8 cellular contexts compared by ENCODE assay signal in genomic region chr16:84617631-84618427, GRCh38. TPM values are rescaled to one million over a fixed set of nuclear protein-coding genes. Genes with fewer than 3 reads are reported as not detected.
DNase-seq lines count a peak whose midpoint lies in the region; ATAC-seq and TF ChIP-seq lines count a peak whose summit lies in the region.

A gene with protein sequence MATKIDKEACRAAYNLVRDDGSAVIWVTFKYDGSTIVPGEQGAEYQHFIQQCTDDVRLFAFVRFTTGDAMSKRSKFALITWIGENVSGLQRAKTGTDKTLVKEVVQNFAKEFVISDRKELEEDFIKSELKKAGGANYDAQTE (minus strand): TSS chr16:84618078. CDS start chr16:84617914, 164 bp downstream.

- peak within 1 kb of the TSS; percentile 61 to 91 (median 85) for H3K4me3 ChIP-seq in fibroblast of lung (replicated peaks in 1 of 4; ENCODE audit: control extremely low read depth in 1 of 4, insufficient read depth in 1 of 4, low read depth in 3 of 4, low read length in 4 of 4)

- no peaks in the 10 kb centered on the region for H4K20me1 ChIP-seq in fibroblast of lung (ENCODE audit: control insufficient read depth, extremely low read depth, insufficient read depth, low read length)

- H3K9me3 ChIP-seq in fibroblast of lung (ENCODE audit: control insufficient read depth, insufficient read depth, low read depth, low read length): no peaks in the 10 kb centered on the region

- H3K36me3 Mint-ChIP-seq in activated T-helper 1 cell treated with anti-CD3 and anti-CD28 coated beads, Interleukin-12 subunit alpha, Interleukin-12 subunit beta, Interleukin-2, Interleukin-4 antibody, amounts not matched to agents 30 ng/mL and 10 ng/mL and 1 ng/mL, durations not matched to agents 14 hours and 24 hours and 36 hours (ENCODE audit: low read depth): peaks cover 33% of the 10 kb centered on the region
- peaks cover 4 to 18% (median 6%) of the 10 kb centered on the region in 3 donors for H3K36me3 Mint-ChIP-seq in naive thymus-derived CD8-positive, alpha-beta T cell
- H3K36me3 Mint-ChIP-seq in stimulated activated naive B cell treated with anti-CD40 and anti-IgM and Interleukin-4, amounts not matched to agents 10 μg/mL and 1 μg/mL and 100 μg/mL, for 72 hours: peaks cover 29 to 39% of the 10 kb centered on the region in 2 donors

- peaks cover 20% of the 10 kb centered on the region for H3K4me1 ChIP-seq in fibroblast of lung (ENCODE audit: control insufficient read depth, extremely low read depth, insufficient read depth, low read length)

- H2AFZ ChIP-seq in fibroblast of lung (ENCODE audit: low read length): no peak within 1 kb of the TSS

- peak within 1 kb of the TSS; percentile 82 for H3K27ac ChIP-seq in fibroblast of lung (ENCODE audit: insufficient read depth, low read length)

- no peaks in the 10 kb centered on the region for H3K27me3 ChIP-seq in fibroblast of lung (ENCODE audit: control insufficient read depth, insufficient read depth, low read length)

- peaks cover 2% of the 10 kb centered on the region for H3K27me3 Mint-ChIP-seq in activated T-helper 1 cell treated with anti-CD3 and anti-CD28 coated beads, Interleukin-12 subunit alpha, Interleukin-12 subunit beta, Interleukin-2, Interleukin-4 antibody, amounts not matched to agents 30 ng/mL and 10 ng/mL and 1 ng/mL, durations not matched to agents 14 hours and 24 hours and 36 hours (ENCODE audit: insufficient read depth)
- H3K27me3 Mint-ChIP-seq in naive thymus-derived CD8-positive, alpha-beta T cell: no peaks in the 10 kb centered on the region
- no peaks in the 10 kb centered on the region for H3K27me3 Mint-ChIP-seq in stimulated activated naive B cell treated with anti-CD40 and anti-IgM and Interleukin-4, amounts not matched to agents 10 μg/mL and 1 μg/mL and 100 μg/mL, for 72 hours

- H3K9ac ChIP-seq in fibroblast of lung (ENCODE audit: insufficient read depth, low read length): peak within 1 kb of the TSS; percentile 83

- peaks cover 11% of the 10 kb centered on the region for H3K36me3 ChIP-seq in fibroblast of lung (ENCODE audit: control insufficient read depth, insufficient read depth, low read length)

- TF ChIP-seq CTCF in fibroblast of lung (conservative IDR thresholded peaks at IDR 0.05 in 1 of 2, IDR thresholded peaks at IDR 0.05 in 1 of 2; ENCODE audit: low read depth in 1 of 2, low read length in 2 of 2): no peak

- H3K79me2 ChIP-seq in fibroblast of lung (ENCODE audit: control insufficient read depth, insufficient read depth, low read length): peaks cover 50% of the 10 kb centered on the region

- ATAC-seq in GM21825 (IDR thresholded peaks at IDR 0.05; ENCODE audit: unreplicated experiment): peak; percentile 73
- ATAC-seq in naive thymus-derived CD8-positive, alpha-beta T cell: peak; percentile 83 to 89
- peak; percentile 79 to 87 for ATAC-seq in stimulated activated naive B cell treated with anti-CD40 and anti-IgM and Interleukin-4, amounts not matched to agents 10 μg/mL and 1 μg/mL and 100 μg/mL, for 72 hours (replicated peaks)

- intact Hi-C loops in activated T-helper 1 cell treated with anti-CD3 and anti-CD28 coated beads, Interleukin-12 subunit alpha, Interleukin-12 subunit beta, Interleukin-2, Interleukin-4 antibody, amounts not matched to agents 30 ng/mL and 10 ng/mL and 1 ng/mL, durations not matched to agents 14 hours and 24 hours and 36 hours (cut with micrococcal nuclease): loop anchor here (1.0 kb wide), 4 partner anchors 18 to 112 kb away; no protein-coding TSS in a partner anchor

- POLR2A ChIA-PET in naive thymus-derived CD8-positive, alpha-beta T cell (lab: Charles Lee): interaction anchor here (0.7 to 9.8 kb wide), 17 partner anchors 10 to 118 kb away, joined by 3 to 141 read pairs (median 5); no protein-coding TSS in a partner anchor

- DNase-seq in DMS79 treated with DMSO at 0.1 percent for 48 hours (lab: John Stamatoyannopoulos, UW) (peak; percentile 51), Kasumi-1 (lab: John Stamatoyannopoulos, UW) (peak; percentile 89 to 90), RPMI7951 (ENCODE audit: low read depth) (peak; percentile 97), fibroblast of lung (ENCODE audit: low read depth in 2 of 2) (peak; percentile 99)
- DNase-seq in activated T-helper 1 cell treated with anti-CD3 and anti-CD28 coated beads, Interleukin-12 subunit alpha, Interleukin-12 subunit beta, Interleukin-2, Interleukin-4 antibody, amounts not matched to agents 30 ng/mL and 10 ng/mL and 1 ng/mL, durations not matched to agents 14 hours and 24 hours and 36 hours (ENCODE audit: low spot score): peak; percentile 92
- DNase-seq in naive thymus-derived CD8-positive, alpha-beta T cell: peak; percentile 80 to 97 (median 92)
- peak; percentile 88 for DNase-seq in stimulated activated naive B cell treated with anti-CD40 and anti-IgM and Interleukin-4, amounts not matched to agents 10 μg/mL and 1 μg/mL and 100 μg/mL, for 72 hours

- peak within 1 kb of the TSS; percentile 83 for H3K4me2 ChIP-seq in fibroblast of lung (ENCODE audit: extremely low read depth, insufficient read depth, low read length)

- H3K4me3 Mint-ChIP-seq in activated T-helper 1 cell treated with anti-CD3 and anti-CD28 coated beads, Interleukin-12 subunit alpha, Interleukin-12 subunit beta, Interleukin-2, Interleukin-4 antibody, amounts not matched to agents 30 ng/mL and 10 ng/mL and 1 ng/mL, durations not matched to agents 14 hours and 24 hours and 36 hours: peak within 1 kb of the TSS; percentile 96
- peak within 1 kb of the TSS; percentile 90 to 97 (median 96) for H3K4me3 Mint-ChIP-seq in naive thymus-derived CD8-positive, alpha-beta T cell
- peak within 1 kb of the TSS; percentile 97 to 99 for H3K4me3 Mint-ChIP-seq in stimulated activated naive B cell treated with anti-CD40 and anti-IgM and Interleukin-4, amounts not matched to agents 10 μg/mL and 1 μg/mL and 100 μg/mL, for 72 hours

- H3K9me3 Mint-ChIP-seq in activated T-helper 1 cell treated with anti-CD3 and anti-CD28 coated beads, Interleukin-12 subunit alpha, Interleukin-12 subunit beta, Interleukin-2, Interleukin-4 antibody, amounts not matched to agents 30 ng/mL and 10 ng/mL and 1 ng/mL, durations not matched to agents 14 hours and 24 hours and 36 hours: no peaks in the 10 kb centered on the region
- no peaks in the 10 kb centered on the region for H3K9me3 Mint-ChIP-seq in naive thymus-derived CD8-positive, alpha-beta T cell
- no peaks in the 10 kb centered on the region for H3K9me3 Mint-ChIP-seq in stimulated activated naive B cell treated with anti-CD40 and anti-IgM and Interleukin-4, amounts not matched to agents 10 μg/mL and 1 μg/mL and 100 μg/mL, for 72 hours

- peaks cover 62% of the 10 kb centered on the region for H3K4me1 Mint-ChIP-seq in activated T-helper 1 cell treated with anti-CD3 and anti-CD28 coated beads, Interleukin-12 subunit alpha, Interleukin-12 subunit beta, Interleukin-2, Interleukin-4 antibody, amounts not matched to agents 30 ng/mL and 10 ng/mL and 1 ng/mL, durations not matched to agents 14 hours and 24 hours and 36 hours (ENCODE audit: low read depth)
- peaks cover 34 to 62% (median 51%) of the 10 kb centered on the region in 4 donors for H3K4me1 Mint-ChIP-seq in naive thymus-derived CD8-positive, alpha-beta T cell
- peaks cover 45 to 78% of the 10 kb centered on the region in 2 donors for H3K4me1 Mint-ChIP-seq in stimulated activated naive B cell treated with anti-CD40 and anti-IgM and Interleukin-4, amounts not matched to agents 10 μg/mL and 1 μg/mL and 100 μg/mL, for 72 hours

- peak within 1 kb of the TSS; percentile 84 for H3K27ac Mint-ChIP-seq in activated T-helper 1 cell treated with anti-CD3 and anti-CD28 coated beads, Interleukin-12 subunit alpha, Interleukin-12 subunit beta, Interleukin-2, Interleukin-4 antibody, amounts not matched to agents 30 ng/mL and 10 ng/mL and 1 ng/mL, durations not matched to agents 14 hours and 24 hours and 36 hours
- H3K27ac Mint-ChIP-seq in naive thymus-derived CD8-positive, alpha-beta T cell: peak within 1 kb of the TSS; percentile 82 to 95 (median 92)
- H3K27ac Mint-ChIP-seq in stimulated activated naive B cell treated with anti-CD40 and anti-IgM and Interleukin-4, amounts not matched to agents 10 μg/mL and 1 μg/mL and 100 μg/mL, for 72 hours: peak within 1 kb of the TSS; percentile 92

RNA-seq across cellular contexts. Expression of the gene that starts here (rescaled TPM):
- 168 and 172 TPM in 2 replicates for total RNA-seq in RPMI7951 (2014; rRNA removed; shearing (Covaris generic))
- total RNA-seq in activated T-helper 1 cell treated with anti-CD3 and anti-CD28 coated beads, Interleukin-12 subunit alpha, Interleukin-12 subunit beta, Interleukin-2, Interleukin-4 antibody, amounts not matched to agents 30 ng/mL and 10 ng/mL and 1 ng/mL, durations not matched to agents 14 hours and 24 hours and 36 hours: 531 and 535 TPM in 2 replicates
- 64.5 and 103 TPM in 2 replicates for total RNA-seq in fibroblast of lung
- polyA plus RNA-seq in fibroblast of lung: 192 and 311 TPM in 2 replicates
- 351 and 505 TPM in 2 replicates for polyA plus RNA-seq in fibroblast of lung (2012)
- 310 and 386 TPM in 2 replicates for polyA minus RNA-seq in fibroblast of lung (ENCODE audit: low replicate concordance)
- total RNA-seq in naive thymus-derived CD8-positive, alpha-beta T cell: 100 to 1,000 TPM in 1 of 2 experiments, 10 to 100 TPM in 1; 99.1 to 101 TPM
- polyA plus RNA-seq in naive thymus-derived CD8-positive, alpha-beta T cell: 100 to 1,000 TPM; 341 to 512 (median 425) TPM

Comparison
In these comparisons a context has a peak if more than half of its experiments do, and no peak if none do; other contexts are left out.
1. Peak in every context shown above with its lines: DNase-seq, ATAC-seq, H3K4me3 ChIP-seq and H3K27ac ChIP-seq.